In the genomic region with DNA sequence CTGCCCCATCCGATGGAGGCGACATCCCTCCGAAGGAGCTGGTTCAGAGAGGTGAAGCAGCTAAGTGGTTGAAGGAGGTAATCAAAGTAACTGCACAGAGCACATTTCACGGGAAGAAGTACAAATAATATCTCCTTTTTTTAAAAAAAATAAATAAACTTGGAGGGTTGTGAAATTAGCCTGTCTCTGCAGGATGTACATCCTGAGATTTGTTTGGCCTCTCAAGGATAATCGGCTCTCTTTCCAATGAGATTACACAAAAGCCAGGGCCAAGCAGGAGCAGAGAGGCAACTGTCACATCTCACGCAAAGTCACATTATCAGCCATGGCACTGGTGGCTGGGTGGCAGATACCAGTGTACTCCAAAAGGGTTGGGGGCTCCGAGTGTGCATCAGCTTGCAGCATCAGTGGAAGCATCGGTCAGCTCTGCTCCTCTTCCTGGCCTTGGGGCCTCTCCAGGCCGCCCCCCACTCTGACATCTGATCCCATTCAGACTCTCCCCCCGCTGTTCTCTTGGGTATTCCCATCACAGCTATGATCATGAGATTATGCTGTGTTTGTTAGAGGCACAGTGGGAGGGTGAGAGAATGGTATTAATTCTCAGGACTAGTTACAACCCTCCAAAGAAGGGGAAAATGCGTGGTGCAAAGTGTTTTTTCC, we compare ENCODE assay signal across 2 cellular contexts.
TF ChIP-seq lines count a peak whose summit lies in the region.

No MANE protein-coding gene starts in this region.

TF ChIP-seq in liver, 16 proteins besides CTCF, POLR2A, EP300 and RAD21 (continued from another document):
- TF ChIP-seq, protein P1, sequence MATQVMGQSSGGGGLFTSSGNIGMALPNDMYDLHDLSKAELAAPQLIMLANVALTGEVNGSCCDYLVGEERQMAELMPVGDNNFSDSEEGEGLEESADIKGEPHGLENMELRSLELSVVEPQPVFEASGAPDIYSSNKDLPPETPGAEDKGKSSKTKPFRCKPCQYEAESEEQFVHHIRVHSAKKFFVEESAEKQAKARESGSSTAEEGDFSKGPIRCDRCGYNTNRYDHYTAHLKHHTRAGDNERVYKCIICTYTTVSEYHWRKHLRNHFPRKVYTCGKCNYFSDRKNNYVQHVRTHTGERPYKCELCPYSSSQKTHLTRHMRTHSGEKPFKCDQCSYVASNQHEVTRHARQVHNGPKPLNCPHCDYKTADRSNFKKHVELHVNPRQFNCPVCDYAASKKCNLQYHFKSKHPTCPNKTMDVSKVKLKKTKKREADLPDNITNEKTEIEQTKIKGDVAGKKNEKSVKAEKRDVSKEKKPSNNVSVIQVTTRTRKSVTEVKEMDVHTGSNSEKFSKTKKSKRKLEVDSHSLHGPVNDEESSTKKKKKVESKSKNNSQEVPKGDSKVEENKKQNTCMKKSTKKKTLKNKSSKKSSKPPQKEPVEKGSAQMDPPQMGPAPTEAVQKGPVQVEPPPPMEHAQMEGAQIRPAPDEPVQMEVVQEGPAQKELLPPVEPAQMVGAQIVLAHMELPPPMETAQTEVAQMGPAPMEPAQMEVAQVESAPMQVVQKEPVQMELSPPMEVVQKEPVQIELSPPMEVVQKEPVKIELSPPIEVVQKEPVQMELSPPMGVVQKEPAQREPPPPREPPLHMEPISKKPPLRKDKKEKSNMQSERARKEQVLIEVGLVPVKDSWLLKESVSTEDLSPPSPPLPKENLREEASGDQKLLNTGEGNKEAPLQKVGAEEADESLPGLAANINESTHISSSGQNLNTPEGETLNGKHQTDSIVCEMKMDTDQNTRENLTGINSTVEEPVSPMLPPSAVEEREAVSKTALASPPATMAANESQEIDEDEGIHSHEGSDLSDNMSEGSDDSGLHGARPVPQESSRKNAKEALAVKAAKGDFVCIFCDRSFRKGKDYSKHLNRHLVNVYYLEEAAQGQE (IDR thresholded peaks at IDR 0.05) = no peak
- TF ChIP-seq NR2F2 (IDR thresholded peaks at IDR 0.05) (peak; percentile 11), EGR1 (IDR thresholded peaks at IDR 0.05; ENCODE audit: low read depth in 2 of 2) (no peak), RXRA (IDR thresholded peaks at IDR 0.05) (no peak), FOXA2 (IDR thresholded peaks at IDR 0.05) (no peak)

TF ChIP-seq in HepG2, 621 proteins besides CTCF, POLR2A, EP300 and RAD21 (continued from another document):
- TF ChIP-seq ZNF275 (CRISPR knock-in tag; IDR thresholded peaks at IDR 0.05; ENCODE audit: borderline replicate concordance) (no peak), ZNF780A (CRISPR knock-in tag; IDR thresholded peaks at IDR 0.05) (no peak), PRMT3 (CRISPR knock-in tag; IDR thresholded peaks at IDR 0.05; ENCODE audit: borderline replicate concordance, low read depth) (no peak), RARA (CRISPR knock-in tag; IDR thresholded peaks at IDR 0.05) (no peak), TMF1 (CRISPR knock-in tag; IDR thresholded peaks at IDR 0.05; ENCODE audit: low read depth) (no peak), ZNF331 (CRISPR knock-in tag; IDR thresholded peaks at IDR 0.05) (no peak), ZNF619 (CRISPR knock-in tag; IDR thresholded peaks at IDR 0.05) (no peak), ZBTB1 (CRISPR knock-in tag; IDR thresholded peaks at IDR 0.05; ENCODE audit: borderline replicate concordance) (no peak), NCOA2 (CRISPR knock-in tag; IDR thresholded peaks at IDR 0.05) (no peak), MTF1 (CRISPR knock-in tag; IDR thresholded peaks at IDR 0.05) (no peak), DMAP1 (CRISPR knock-in tag; IDR thresholded peaks at IDR 0.05) (no peak), ETV5 (CRISPR knock-in tag; IDR thresholded peaks at IDR 0.05; ENCODE audit: borderline replicate concordance) (no peak)
- TF ChIP-seq, protein P2, sequence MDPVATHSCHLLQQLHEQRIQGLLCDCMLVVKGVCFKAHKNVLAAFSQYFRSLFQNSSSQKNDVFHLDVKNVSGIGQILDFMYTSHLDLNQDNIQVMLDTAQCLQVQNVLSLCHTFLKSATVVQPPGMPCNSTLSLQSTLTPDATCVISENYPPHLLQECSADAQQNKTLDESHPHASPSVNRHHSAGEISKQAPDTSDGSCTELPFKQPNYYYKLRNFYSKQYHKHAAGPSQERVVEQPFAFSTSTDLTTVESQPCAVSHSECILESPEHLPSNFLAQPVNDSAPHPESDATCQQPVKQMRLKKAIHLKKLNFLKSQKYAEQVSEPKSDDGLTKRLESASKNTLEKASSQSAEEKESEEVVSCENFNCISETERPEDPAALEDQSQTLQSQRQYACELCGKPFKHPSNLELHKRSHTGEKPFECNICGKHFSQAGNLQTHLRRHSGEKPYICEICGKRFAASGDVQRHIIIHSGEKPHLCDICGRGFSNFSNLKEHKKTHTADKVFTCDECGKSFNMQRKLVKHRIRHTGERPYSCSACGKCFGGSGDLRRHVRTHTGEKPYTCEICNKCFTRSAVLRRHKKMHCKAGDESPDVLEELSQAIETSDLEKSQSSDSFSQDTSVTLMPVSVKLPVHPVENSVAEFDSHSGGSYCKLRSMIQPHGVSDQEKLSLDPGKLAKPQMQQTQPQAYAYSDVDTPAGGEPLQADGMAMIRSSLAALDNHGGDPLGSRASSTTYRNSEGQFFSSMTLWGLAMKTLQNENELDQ (CRISPR knock-in tag; IDR thresholded peaks at IDR 0.05; ENCODE audit: borderline replicate concordance) = no peak
- TF ChIP-seq, protein P3, sequence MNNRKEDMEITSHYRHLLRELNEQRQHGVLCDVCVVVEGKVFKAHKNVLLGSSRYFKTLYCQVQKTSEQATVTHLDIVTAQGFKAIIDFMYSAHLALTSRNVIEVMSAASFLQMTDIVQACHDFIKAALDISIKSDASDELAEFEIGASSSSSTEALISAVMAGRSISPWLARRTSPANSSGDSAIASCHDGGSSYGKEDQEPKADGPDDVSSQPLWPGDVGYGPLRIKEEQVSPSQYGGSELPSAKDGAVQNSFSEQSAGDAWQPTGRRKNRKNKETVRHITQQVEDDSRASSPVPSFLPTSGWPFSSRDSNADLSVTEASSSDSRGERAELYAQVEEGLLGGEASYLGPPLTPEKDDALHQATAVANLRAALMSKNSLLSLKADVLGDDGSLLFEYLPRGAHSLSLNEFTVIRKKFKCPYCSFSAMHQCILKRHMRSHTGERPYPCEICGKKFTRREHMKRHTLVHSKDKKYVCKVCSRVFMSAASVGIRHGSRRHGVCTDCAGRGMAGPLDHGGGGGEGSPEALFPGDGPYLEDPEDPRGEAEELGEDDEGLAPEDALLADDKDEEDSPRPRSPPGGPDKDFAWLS (CRISPR knock-in tag; IDR thresholded peaks at IDR 0.05; ENCODE audit: borderline replicate concordance) = no peak
- TF ChIP-seq, protein P4, sequence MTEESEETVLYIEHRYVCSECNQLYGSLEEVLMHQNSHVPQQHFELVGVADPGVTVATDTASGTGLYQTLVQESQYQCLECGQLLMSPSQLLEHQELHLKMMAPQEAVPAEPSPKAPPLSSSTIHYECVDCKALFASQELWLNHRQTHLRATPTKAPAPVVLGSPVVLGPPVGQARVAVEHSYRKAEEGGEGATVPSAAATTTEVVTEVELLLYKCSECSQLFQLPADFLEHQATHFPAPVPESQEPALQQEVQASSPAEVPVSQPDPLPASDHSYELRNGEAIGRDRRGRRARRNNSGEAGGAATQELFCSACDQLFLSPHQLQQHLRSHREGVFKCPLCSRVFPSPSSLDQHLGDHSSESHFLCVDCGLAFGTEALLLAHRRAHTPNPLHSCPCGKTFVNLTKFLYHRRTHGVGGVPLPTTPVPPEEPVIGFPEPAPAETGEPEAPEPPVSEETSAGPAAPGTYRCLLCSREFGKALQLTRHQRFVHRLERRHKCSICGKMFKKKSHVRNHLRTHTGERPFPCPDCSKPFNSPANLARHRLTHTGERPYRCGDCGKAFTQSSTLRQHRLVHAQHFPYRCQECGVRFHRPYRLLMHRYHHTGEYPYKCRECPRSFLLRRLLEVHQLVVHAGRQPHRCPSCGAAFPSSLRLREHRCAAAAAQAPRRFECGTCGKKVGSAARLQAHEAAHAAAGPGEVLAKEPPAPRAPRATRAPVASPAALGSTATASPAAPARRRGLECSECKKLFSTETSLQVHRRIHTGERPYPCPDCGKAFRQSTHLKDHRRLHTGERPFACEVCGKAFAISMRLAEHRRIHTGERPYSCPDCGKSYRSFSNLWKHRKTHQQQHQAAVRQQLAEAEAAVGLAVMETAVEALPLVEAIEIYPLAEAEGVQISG (CRISPR knock-in tag; IDR thresholded peaks at IDR 0.05) = no peak
